29 cellular contexts compared by ENCODE assay signal in the genomic region with DNA sequence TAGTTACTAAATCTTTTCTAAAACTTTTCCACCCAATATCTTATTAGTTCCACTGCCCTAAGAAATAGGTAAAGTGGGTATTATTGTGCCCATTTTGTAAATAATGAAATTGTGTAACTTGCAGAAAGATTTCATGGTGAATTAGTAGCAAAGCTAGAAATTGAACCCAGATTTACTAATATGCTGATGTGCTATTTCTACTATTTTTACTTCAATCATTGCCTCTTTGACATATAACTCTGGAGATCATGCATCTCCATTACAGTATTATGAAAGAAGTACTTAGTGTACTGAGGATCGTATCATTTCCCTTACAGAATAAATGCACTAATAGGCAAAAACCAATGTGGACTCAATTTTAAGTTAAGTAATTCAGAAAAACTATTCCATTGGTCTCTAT.
"Had no signal": no experiment of that assay in that cellular context is flagged by ENCODE, and none has a peak within 500 bp of the region (broad histone marks: within the 10 kb centered on the region; RNA-seq: fewer than 3 reads in every experiment).

No MANE protein-coding gene starts in this region.

- H3K27ac Mint-ChIP-seq: activated CD4-positive, alpha-beta T cell treated with anti-CD3 and anti-CD28 coated beads, Interleukin-2, amount 10 ng/mL, durations not matched to agents 24 days and 14 days; activated CD8-positive, alpha-beta T cell treated with anti-CD3 and anti-CD28 coated beads for 36 hours; activated naive CD8-positive, alpha-beta T cell treated with anti-CD3 and anti-CD28 coated beads for 36 hours; activated T-cell treated with anti-CD3 and anti-CD28 coated beads, Interleukin-2, amount 50 U/mL, for 72 hours; activated T-helper 17 cell treated with anti-CD3 and anti-CD28 coated beads, Interleukin-2, amount 50 U/mL, for 72 hours; T-helper 1 cell treated with Interleukin-12 subunit alpha and Interleukin-12 subunit beta and Interleukin-4 antibody, amounts not matched to agents 30 μg/mL and 1 μg/mL, for 36 hours; T-helper 2 cell treated with Interferon-gamma antibody and Interleukin-4, amounts not matched to agents 5 μg/mL and 100 μg/mL, for 36 hours had no signal

- H3K9me3 Mint-ChIP-seq: activated CD4-positive, alpha-beta T cell treated with anti-CD3 and anti-CD28 coated beads, Interleukin-2, amount 10 ng/mL, durations not matched to agents 24 days and 14 days; activated T-cell treated with anti-CD3 and anti-CD28 coated beads, Interleukin-2, amount 50 U/mL, for 72 hours; activated T-helper 17 cell treated with anti-CD3 and anti-CD28 coated beads, Interleukin-2, amount 50 U/mL, for 72 hours; T-helper 1 cell treated with Interleukin-12 subunit alpha and Interleukin-12 subunit beta and Interleukin-4 antibody, amounts not matched to agents 30 μg/mL and 1 μg/mL, for 36 hours; T-helper 2 cell treated with Interferon-gamma antibody and Interleukin-4, amounts not matched to agents 5 μg/mL and 100 μg/mL, for 36 hours had no signal

- H3K27me3 Mint-ChIP-seq: activated CD4-positive, alpha-beta T cell treated with anti-CD3 and anti-CD28 coated beads, Interleukin-2, amount 10 ng/mL, durations not matched to agents 24 days and 14 days; activated CD8-positive, alpha-beta T cell treated with anti-CD3 and anti-CD28 coated beads for 36 hours; activated naive CD8-positive, alpha-beta T cell treated with anti-CD3 and anti-CD28 coated beads for 36 hours; activated T-helper 17 cell treated with anti-CD3 and anti-CD28 coated beads, Interleukin-2, amount 50 U/mL, for 72 hours had no signal

- H3K27ac ChIP-seq: KMS-11, PC-9, RWPE1, SK-N-MC had no signal

- H3K4me3 Mint-ChIP-seq: activated CD4-positive, alpha-beta T cell treated with anti-CD3 and anti-CD28 coated beads, Interleukin-2, amount 10 ng/mL, durations not matched to agents 24 days and 14 days; activated CD8-positive, alpha-beta T cell treated with anti-CD3 and anti-CD28 coated beads for 36 hours; activated naive CD8-positive, alpha-beta T cell treated with anti-CD3 and anti-CD28 coated beads for 36 hours; activated T-cell treated with anti-CD3 and anti-CD28 coated beads, Interleukin-2, amount 50 U/mL, for 72 hours; activated T-helper 17 cell treated with anti-CD3 and anti-CD28 coated beads, Interleukin-2, amount 50 U/mL, for 72 hours; T-helper 1 cell treated with Interleukin-12 subunit alpha and Interleukin-12 subunit beta and Interleukin-4 antibody, amounts not matched to agents 30 μg/mL and 1 μg/mL, for 36 hours; T-helper 2 cell treated with Interferon-gamma antibody and Interleukin-4, amounts not matched to agents 5 μg/mL and 100 μg/mL, for 36 hours had no signal

- H3K4me1 Mint-ChIP-seq: activated naive CD8-positive, alpha-beta T cell treated with anti-CD3 and anti-CD28 coated beads for 36 hours had no signal

- H2AFZ ChIP-seq: PC-9 had no signal

- H3K4me3 ChIP-seq: PC-9, SK-N-MC had no signal

- H3K4me2 ChIP-seq: PC-9 had no signal

- DNase-seq: activated CD4-positive, alpha-beta T cell treated with anti-CD3 and anti-CD28 coated beads, Interleukin-2, amount 10 ng/mL, durations not matched to agents 24 days and 14 days; activated CD4-positive, alpha-beta T cell treated with anti-CD3 and anti-CD28 coated beads, Interleukin-2, amount 50 U/mL, for 4 hours; activated CD8-positive, alpha-beta T cell treated with anti-CD3 and anti-CD28 coated beads for 36 hours; activated effector memory CD4-positive, alpha-beta T cell treated with anti-CD3 and anti-CD28 coated beads, Interleukin-2, amount 50 U/mL, for 16 hours; activated naive CD4-positive, alpha-beta T cell; activated naive CD4-positive, alpha-beta T cell treated with anti-CD3 and anti-CD28 coated beads, Interleukin-2, amount 50 U/mL, for 16 hours; activated naive CD8-positive, alpha-beta T cell treated with anti-CD3 and anti-CD28 coated beads for 36 hours; activated T-cell treated with anti-CD3 and anti-CD28 coated beads, Interleukin-2, amount 50 U/mL, for 1 hour; activated T-cell treated with anti-CD3 and anti-CD28 coated beads, Interleukin-2, amount 50 U/mL, for 72 hours; aorta; cerebellar nuclear complex; MM.1S; MV-4-11; NCI-H1092; NCI-H1436 treated with DMSO at 0.1 percent for 48 hours; NCI-H1694 treated with DMSO at 0.1 percent for 48 hours; NCI-H2029; NCI-H345; NCI-H524 treated with DMSO at 0.1 percent for 48 hours; PC-9; SIG-M5 had no signal

- FAIRE-seq: RCC 7860, TTC549 had no signal

- H3K9ac ChIP-seq: KMS-11 had no signal
